1 cellular context compared by ENCODE assay signal in genomic region chr15:101530224-101530958, GRCh38.
A peak's percentile ranks its signal among the peaks of the same experiment; 100 is the strongest.
TF ChIP-seq lines count a peak whose summit lies in the region.

No MANE protein-coding gene starts in this region.

TF ChIP-seq in HepG2, 621 proteins besides CTCF, POLR2A, EP300 and RAD21 (continues in another document):
- TF ChIP-seq ZBTB38 (CRISPR knock-in tag; IDR thresholded peaks at IDR 0.05): peak; percentile 54; the same call in 1 of the 2 replicates
- TF ChIP-seq ZNF850 (CRISPR knock-in tag; conservative IDR thresholded peaks at IDR 0.05): no peak
- TF ChIP-seq HHEX (CRISPR knock-in tag; IDR thresholded peaks at IDR 0.05): no peak
- TF ChIP-seq ZNF614 (CRISPR knock-in tag; IDR thresholded peaks at IDR 0.05; ENCODE audit: borderline replicate concordance): no peak
- TF ChIP-seq ZNF547 (CRISPR knock-in tag; IDR thresholded peaks at IDR 0.05): no peak
- TF ChIP-seq CHD4 (IDR thresholded peaks at IDR 0.05; ENCODE audit: borderline replicate concordance, low read length): no peak
- TF ChIP-seq NR2F6 (IDR thresholded peaks at IDR 0.05): no peak
- no peak for TF ChIP-seq NR2F6 (CRISPR knock-in tag; IDR thresholded peaks at IDR 0.05)
- no peak for TF ChIP-seq NFE2L1 (CRISPR knock-in tag; IDR thresholded peaks at IDR 0.05; ENCODE audit: borderline replicate concordance)
- no peak for TF ChIP-seq ZNF33B (CRISPR knock-in tag; IDR thresholded peaks at IDR 0.05)
- peak; percentile 81 for TF ChIP-seq ZNF12 (CRISPR knock-in tag; IDR thresholded peaks at IDR 0.05)
- peak; percentile 34 for TF ChIP-seq TEAD3 (CRISPR knock-in tag; optimal IDR thresholded peaks at IDR 0.05; ENCODE audit: borderline replicate concordance)
- no peak for TF ChIP-seq MYNN (CRISPR knock-in tag; IDR thresholded peaks at IDR 0.05; ENCODE audit: low read depth)
- TF ChIP-seq IKZF5 (CRISPR knock-in tag; IDR thresholded peaks at IDR 0.05): no peak
- TF ChIP-seq KDM5A (IDR thresholded peaks at IDR 0.05; ENCODE audit: borderline replicate concordance, low read length): no peak
- TF ChIP-seq ZNF430 (CRISPR knock-in tag; IDR thresholded peaks at IDR 0.05): no peak
- no peak for TF ChIP-seq ZZZ3 (CRISPR knock-in tag; IDR thresholded peaks at IDR 0.05; ENCODE audit: borderline replicate concordance)
- no peak for TF ChIP-seq JUN (CRISPR knock-in tag; IDR thresholded peaks at IDR 0.05)
- TF ChIP-seq MLLT10 (CRISPR knock-in tag; IDR thresholded peaks at IDR 0.05): no peak
- TF ChIP-seq ZNF142 (CRISPR knock-in tag; IDR thresholded peaks at IDR 0.05): no peak
- no peak for TF ChIP-seq ZNF773 (CRISPR knock-in tag; IDR thresholded peaks at IDR 0.05; ENCODE audit: borderline replicate concordance)
- TF ChIP-seq ZNF33A (CRISPR knock-in tag; IDR thresholded peaks at IDR 0.05; ENCODE audit: borderline replicate concordance): no peak
- peak; percentile 17; the same call in 1 of the 2 replicates for TF ChIP-seq HOXA3 (CRISPR knock-in tag; IDR thresholded peaks at IDR 0.05)
- no peak for TF ChIP-seq SRSF1 (optimal IDR thresholded peaks at IDR 0.05; ENCODE audit: low read depth, low read length)
- TF ChIP-seq RFX1 (IDR thresholded peaks at IDR 0.05): no peak
- TF ChIP-seq ZNF687 (CRISPR knock-in tag; IDR thresholded peaks at IDR 0.05): peak; percentile 64
- TF ChIP-seq ZNF282 (IDR thresholded peaks at IDR 0.05; ENCODE audit: partially characterized antibody): no peak
- TF ChIP-seq SMARCE1 (IDR thresholded peaks at IDR 0.05; ENCODE audit: borderline replicate concordance): no peak
- TF ChIP-seq ZBTB7A (CRISPR knock-in tag; IDR thresholded peaks at IDR 0.05): no peak
- TF ChIP-seq ZNF7 (CRISPR knock-in tag; IDR thresholded peaks at IDR 0.05): 0 out of 2 replicates have a peak, but pooled peaks have one; percentile 12
- TF ChIP-seq NR2F1 (CRISPR knock-in tag; IDR thresholded peaks at IDR 0.05): no peak
- no peak for TF ChIP-seq ZNF639 (CRISPR knock-in tag; conservative IDR thresholded peaks at IDR 0.05)
- no peak for TF ChIP-seq ZBTB2 (CRISPR knock-in tag; IDR thresholded peaks at IDR 0.05; ENCODE audit: low read depth)
- TF ChIP-seq ZNF24 (IDR thresholded peaks at IDR 0.05): no peak
- 0 out of 2 replicates have a peak, but pooled peaks have one; percentile 35 for TF ChIP-seq CAMTA2 (CRISPR knock-in tag; IDR thresholded peaks at IDR 0.05; ENCODE audit: borderline replicate concordance)
- TF ChIP-seq CBFB (CRISPR knock-in tag; IDR thresholded peaks at IDR 0.05): no peak
- TF ChIP-seq ZNF597 (CRISPR knock-in tag; IDR thresholded peaks at IDR 0.05): no peak
- TF ChIP-seq ZNF468 (CRISPR knock-in tag; IDR thresholded peaks at IDR 0.05): no peak
- TF ChIP-seq PATZ1 (CRISPR knock-in tag; IDR thresholded peaks at IDR 0.05): no peak
- TF ChIP-seq ZGPAT (CRISPR knock-in tag; IDR thresholded peaks at IDR 0.05): no peak
- TF ChIP-seq FOXK1 (CRISPR knock-in tag; IDR thresholded peaks at IDR 0.05; ENCODE audit: borderline replicate concordance, low read depth): no peak
- TF ChIP-seq SAP130 (CRISPR knock-in tag; IDR thresholded peaks at IDR 0.05; ENCODE audit: low read depth): no peak
- TF ChIP-seq ZBTB33 (CRISPR knock-in tag; IDR thresholded peaks at IDR 0.05): peak; percentile 89
- TF ChIP-seq KLF6 (CRISPR knock-in tag; IDR thresholded peaks at IDR 0.05): no peak
